In genomic region chr3:72115307-72115706, GRCh38 we compare ENCODE assay signal across 28 cellular contexts.
"Had no signal": no experiment of that assay in that cellular context is flagged by ENCODE, and none has a peak within 500 bp of the region (broad histone marks: within the 10 kb centered on the region; RNA-seq: fewer than 3 reads in every experiment).

No MANE protein-coding gene starts in this region.

- H3K4me1 ChIP-seq: testis, tibial nerve, uterus had no signal

- H3K9me3 Mint-ChIP-seq: immature natural killer cell; memory B cell; natural killer cell treated with Interleukin-12 subunit alpha and Interleukin-12 subunit beta and Interleukin-15 and Interleukin-18, amount 100 ng/mL, for 72 hours; stimulated activated naive B cell treated with anti-CD40 and anti-IgM and Interleukin-4, amounts not matched to agents 10 μg/mL and 1 μg/mL and 100 μg/mL, for 72 hours; type B pancreatic cell had no signal

- H3K27ac Mint-ChIP-seq: immature natural killer cell; memory B cell; natural killer cell treated with Interleukin-12 subunit alpha and Interleukin-12 subunit beta and Interleukin-15 and Interleukin-18, amount 100 ng/mL, for 72 hours; progenitor cell of endocrine pancreas; stimulated activated naive B cell treated with anti-CD40 and anti-IgM and Interleukin-4, amounts not matched to agents 10 μg/mL and 1 μg/mL and 100 μg/mL, for 72 hours; type B pancreatic cell had no signal

- H3K4me3 Mint-ChIP-seq: immature natural killer cell; memory B cell; naive thymus-derived CD4-positive, alpha-beta T cell; natural killer cell treated with Interleukin-12 subunit alpha and Interleukin-12 subunit beta and Interleukin-15 and Interleukin-18, amount 100 ng/mL, for 72 hours; stimulated activated naive B cell treated with anti-CD40 and anti-IgM and Interleukin-4, amounts not matched to agents 10 μg/mL and 1 μg/mL and 100 μg/mL, for 72 hours; type B pancreatic cell had no signal

- H3K27me3 ChIP-seq: ovary, right atrium auricular region, stomach, testis, tibial nerve, uterus had no signal

- ATAC-seq: left colon; mucosa of descending colon; naive thymus-derived CD4-positive, alpha-beta T cell; natural killer cell treated with Interleukin-12 subunit alpha and Interleukin-12 subunit beta and Interleukin-15 and Interleukin-18, amount 100 ng/mL, for 72 hours; sciatic nerve; stimulated activated naive B cell treated with anti-CD40 and anti-IgM and Interleukin-4, amounts not matched to agents 10 μg/mL and 1 μg/mL and 100 μg/mL, for 72 hours; stimulated activated naive CD8-positive, alpha-beta T cell treated with anti-CD3 and anti-CD28 coated beads, Interleukin-15, Interleukin-2, amounts not matched to agents 100 U/mL and 50 U/mL, for 24 hours had no signal

- H3K4me1 Mint-ChIP-seq: immature natural killer cell; memory B cell; naive thymus-derived CD4-positive, alpha-beta T cell; stimulated activated naive B cell treated with anti-CD40 and anti-IgM and Interleukin-4, amounts not matched to agents 10 μg/mL and 1 μg/mL and 100 μg/mL, for 72 hours had no signal

- H3K36me3 ChIP-seq: left ventricle myocardium inferior, ovary, right atrium auricular region, stomach, tibial nerve, uterus had no signal

- H3K36me3 Mint-ChIP-seq: immature natural killer cell; memory B cell; naive thymus-derived CD4-positive, alpha-beta T cell; natural killer cell treated with Interleukin-12 subunit alpha and Interleukin-12 subunit beta and Interleukin-15 and Interleukin-18, amount 100 ng/mL, for 72 hours; stimulated activated naive B cell treated with anti-CD40 and anti-IgM and Interleukin-4, amounts not matched to agents 10 μg/mL and 1 μg/mL and 100 μg/mL, for 72 hours; type B pancreatic cell had no signal

- H3K27ac ChIP-seq: left ventricle myocardium inferior, ovary, right atrium auricular region, skin epidermis, stomach, testis, tibial nerve, uterus had no signal

- DNase-seq: hypothalamus; immature natural killer cell; kidney; left colon; left ventricle myocardium inferior; midbrain; mucosa of descending colon; naive thymus-derived CD4-positive, alpha-beta T cell; ovary; stimulated activated CD4-positive, alpha-beta T cell treated with anti-CD3 and anti-CD28 coated beads, Interleukin-12 subunit alpha, Interleukin-12 subunit beta, amount 100 ng/mL, for 4 hours; stimulated activated CD4-positive, alpha-beta T cell treated with anti-CD3 and anti-CD28 coated beads, Interleukin-15, amount 100 ng/mL, for 24 hours; stimulated activated CD4-positive, alpha-beta T cell treated with anti-CD3 and anti-CD28 coated beads, Interleukin-2, amount 100 ng/mL, for 24 hours; stimulated activated CD4-positive, alpha-beta T cell treated with anti-CD3 and anti-CD28 coated beads, Interleukin-4, amount 100 ng/mL, for 1 hour; stimulated activated naive B cell treated with anti-CD40 and anti-IgM and Interleukin-4, amounts not matched to agents 10 μg/mL and 1 μg/mL and 100 μg/mL, for 72 hours; stimulated activated naive CD8-positive, alpha-beta T cell treated with anti-CD3 and anti-CD28 coated beads, Interleukin-15, Interleukin-2, amounts not matched to agents 100 U/mL and 50 U/mL, for 24 hours; stomach; testis; uterus had no signal

- H3K9me3 ChIP-seq: left ventricle myocardium inferior, mucosa of descending colon, ovary, right atrium auricular region, stomach, testis, tibial nerve, uterus had no signal

- H3K4me3 ChIP-seq: left ventricle myocardium inferior, lung, mucosa of descending colon, ovary, right atrium auricular region, skin epidermis, stomach, testis, tibial nerve, uterus had no signal

- FAIRE-seq: islet of Langerhans, kidney had no signal
